In genomic region chr11:117663389-117663788, GRCh38 we compare ENCODE assay signal across 1 cellular context.
TF ChIP-seq lines count a peak whose summit lies in the region.

No MANE protein-coding gene starts in this region.

TF ChIP-seq in H1, 55 proteins besides CTCF, POLR2A, EP300 and RAD21:
- TF ChIP-seq ATF3 (IDR thresholded peaks at IDR 0.05; ENCODE audit: insufficient read depth, low read depth, low read length) (no peak), HDAC6 (IDR thresholded peaks at IDR 0.05; ENCODE audit: low read depth, low read length) (no peak), TBP (IDR thresholded peaks at IDR 0.05; ENCODE audit: low read depth, low read length) (no peak), POLR2AphosphoS5 (IDR thresholded peaks at IDR 0.05; ENCODE audit: low read depth, low read length) (no peak), HDAC2 (IDR thresholded peaks at IDR 0.05; ENCODE audit: borderline replicate concordance in 1 of 2, low read depth in 2 of 2, low read length in 2 of 2) (no peak), E2F6 (IDR thresholded peaks at IDR 0.05) (no peak), MAFK (IDR thresholded peaks at IDR 0.05; ENCODE audit: low read depth, low read length) (no peak), SP4 (IDR thresholded peaks at IDR 0.05; ENCODE audit: low read length) (no peak)
